ENCODE assay signal across 8 cellular contexts in genomic region chr2:232316382-232317190, GRCh38.
A peak's percentile ranks its signal among the peaks of the same experiment; 100 is the strongest.
DNase-seq lines count a peak whose midpoint lies in the region; ATAC-seq and TF ChIP-seq lines count a peak whose summit lies in the region.

No MANE protein-coding gene starts in this region.

- H3K9ac ChIP-seq in smooth muscle cell (ENCODE audit: low read depth): peak overlapping the region; percentile 62
- H3K9ac ChIP-seq in Karpas-422 (ENCODE audit: low read length): no peak overlapping the region

- peak overlapping the region; percentile 96 for H3K27ac Mint-ChIP-seq in activated CD8-positive, alpha-beta T cell treated with anti-CD3 and anti-CD28 coated beads, Interleukin-2, amount 10 ng/mL, durations not matched to agents 7 days and 5 days

- WGBS in smooth muscle cell (ENCODE audit: low lambda C conversion rate): 68% methylated on average over 11 of the region's 11 CpGs

- H3K4me1 ChIP-seq in smooth muscle cell (ENCODE audit: low read depth) (peaks cover 6% of the 10 kb centered on the region), Karpas-422 (ENCODE audit: low read length) (no peaks in the 10 kb centered on the region)

- no peaks in the 10 kb centered on the region for H3K9me3 ChIP-seq in smooth muscle cell (replicated peaks; ENCODE audit: low read depth)
- peaks cover 11% of the 10 kb centered on the region for H3K9me3 ChIP-seq in Karpas-422 (ENCODE audit: low read length)

- H4K20me1 ChIP-seq in smooth muscle cell (ENCODE audit: low read depth): no peaks in the 10 kb centered on the region
- H4K20me1 ChIP-seq in Karpas-422 (ENCODE audit: insufficient read depth, low read depth, low read length): peaks cover 8% of the 10 kb centered on the region; the same call in 1 of the 2 replicates

- POLR2A ChIA-PET in activated CD8-positive, alpha-beta T cell treated with anti-CD3 and anti-CD28 coated beads, Interleukin-2, amount 10 ng/mL, durations not matched to agents 7 days and 5 days (lab: Charles Lee): interaction anchor here (1.4 to 1.6 kb wide), 2 partner anchors 9 to 355 kb away, joined by 5 to 9 read pairs; partner anchors contain the start of gene DIS3L2

- peaks cover 93% of the 10 kb centered on the region for H3K4me1 Mint-ChIP-seq in activated CD8-positive, alpha-beta T cell treated with anti-CD3 and anti-CD28 coated beads, Interleukin-2, amount 10 ng/mL, durations not matched to agents 7 days and 5 days (ENCODE audit: low read depth)

- H3K36me3 Mint-ChIP-seq in activated CD8-positive, alpha-beta T cell treated with anti-CD3 and anti-CD28 coated beads, Interleukin-2, amount 10 ng/mL, durations not matched to agents 7 days and 5 days (ENCODE audit: low read depth): peaks cover 50% of the 10 kb centered on the region

- no peaks in the 10 kb centered on the region for H3K9me2 ChIP-seq in Karpas-422 (replicated peaks; ENCODE audit: insufficient read depth, low read length)

- no peak for TF ChIP-seq CTCF in smooth muscle cell (IDR thresholded peaks at IDR 0.05; ENCODE audit: borderline replicate concordance, insufficient read depth, poor library complexity, severe bottlenecking)

- DNase-seq in HT-29 (ENCODE audit: low spot score) (peak; percentile 43), islet precursor cell (peak; percentile 45), smooth muscle cell (lab: John Stamatoyannopoulos, UW; ENCODE audit: unreplicated experiment) (no peak), NCI-H1048 (lab: John Stamatoyannopoulos, UW) (no peak), Karpas-422 (no peak), NCI-H1417 (lab: John Stamatoyannopoulos, UW) (no peak), left lobe of liver (ENCODE audit: low spot score) (no peak)
- no peak for DNase-seq in activated CD8-positive, alpha-beta T cell treated with anti-CD3 and anti-CD28 coated beads, Interleukin-2, amount 10 ng/mL, durations not matched to agents 7 days and 5 days

- no peaks in the 10 kb centered on the region for H3K27me3 Mint-ChIP-seq in activated CD8-positive, alpha-beta T cell treated with anti-CD3 and anti-CD28 coated beads, Interleukin-2, amount 10 ng/mL, durations not matched to agents 7 days and 5 days (ENCODE audit: low read depth)

- no peaks in the 10 kb centered on the region for H3K79me2 ChIP-seq in smooth muscle cell (ENCODE audit: low read depth)
- H3K79me2 ChIP-seq in Karpas-422 (ENCODE audit: low read length): no peaks in the 10 kb centered on the region

- CTCF ChIA-PET in activated CD8-positive, alpha-beta T cell treated with anti-CD3 and anti-CD28 coated beads, Interleukin-2, amount 10 ng/mL, durations not matched to agents 7 days and 5 days (lab: Charles Lee): interaction anchor here (0.6 to 4.1 kb wide), 6 partner anchors 9 to 415 kb away, joined by 3 to 57 read pairs (median 17); no protein-coding TSS in a partner anchor

- H3F3A ChIP-seq in smooth muscle cell (ENCODE audit: low read depth): no peaks in the 10 kb centered on the region

- H3K4me2 ChIP-seq in smooth muscle cell (peak overlapping the region; percentile 6), Karpas-422 (ENCODE audit: low read depth, low read length, poor library complexity, severe bottlenecking) (no peak overlapping the region)

- H3K27me3 ChIP-seq in smooth muscle cell (ENCODE audit: low read depth): no peaks in the 10 kb centered on the region
- no peaks in the 10 kb centered on the region for H3K27me3 ChIP-seq in Karpas-422 (ENCODE audit: low read length)

- H3K27ac ChIP-seq in smooth muscle cell (ENCODE audit: low read depth) (peak overlapping the region; percentile 71), Karpas-422 (ENCODE audit: low read length) (no peak overlapping the region)

- H3K4me3 Mint-ChIP-seq in activated CD8-positive, alpha-beta T cell treated with anti-CD3 and anti-CD28 coated beads, Interleukin-2, amount 10 ng/mL, durations not matched to agents 7 days and 5 days: peak overlapping the region; percentile 42

- H3K36me3 ChIP-seq in smooth muscle cell (ENCODE audit: low read depth) (peaks cover 6% of the 10 kb centered on the region), Karpas-422 (ENCODE audit: insufficient read depth, low read length) (no peaks in the 10 kb centered on the region)

- H3K9me3 Mint-ChIP-seq in activated CD8-positive, alpha-beta T cell treated with anti-CD3 and anti-CD28 coated beads, Interleukin-2, amount 10 ng/mL, durations not matched to agents 7 days and 5 days (ENCODE audit: insufficient read depth): peaks cover 20% of the 10 kb centered on the region

- no peak overlapping the region for H3K4me3 ChIP-seq in smooth muscle cell
- H3K4me3 ChIP-seq in Karpas-422 (ENCODE audit: low read length): no peak overlapping the region

- no peak for ATAC-seq in activated CD8-positive, alpha-beta T cell treated with anti-CD3 and anti-CD28 coated beads, Interleukin-2, amount 10 ng/mL, durations not matched to agents 7 days and 5 days
- ATAC-seq in left lobe of liver: no peak

- H2AFZ ChIP-seq in smooth muscle cell (ENCODE audit: low read depth): no peak overlapping the region
- no peak overlapping the region for H2AFZ ChIP-seq in Karpas-422 (ENCODE audit: low read length)

Comparison
In these comparisons a context has a peak if more than half of its experiments do, and no peak if none do; other contexts are left out.
1. DNase-seq: peak in HT-29 (single experiment) and islet precursor cell (single experiment); none in activated CD8-positive, alpha-beta T cell treated with anti-CD3 and anti-CD28 coated beads, Interleukin-2, amount 10 ng/mL, durations not matched to agents 7 days and 5 days (single experiment), smooth muscle cell (single experiment), NCI-H1048 (single experiment), Karpas-422 (single experiment), NCI-H1417 (0 of 3) and left lobe of liver (single experiment).